Comparison of ENCODE assay signal across 1 cellular context in the genomic region with DNA sequence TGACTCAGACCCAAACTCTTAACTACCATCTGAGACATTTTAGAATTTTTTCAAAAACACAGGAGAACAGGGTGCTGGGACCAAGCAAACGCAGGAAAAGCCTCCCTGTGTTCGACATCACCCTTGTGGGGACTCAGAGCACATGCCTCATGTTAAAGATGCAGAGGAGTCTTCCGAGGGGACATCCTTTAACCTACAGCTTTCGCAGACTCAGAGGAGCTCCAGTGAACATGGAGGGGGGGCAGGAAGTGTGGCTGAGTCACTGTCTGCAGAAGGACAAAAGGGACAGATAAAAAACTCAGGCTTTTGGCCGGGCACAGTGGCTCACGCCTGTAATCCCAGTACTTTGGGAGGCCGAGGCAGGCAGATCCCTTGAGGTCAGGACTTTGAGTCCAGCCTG.
A peak's percentile ranks its signal among the peaks of the same experiment; 100 is the strongest.
TF ChIP-seq lines count a peak whose summit lies in the region.

No MANE protein-coding gene starts in this region.

TF ChIP-seq in K562, 482 proteins besides CTCF, POLR2A, EP300 and RAD21 (continues in another document):
- TF ChIP-seq MAFK (IDR thresholded peaks at IDR 0.05; ENCODE audit: low read length) (peak; percentile 13; the same call in 1 of the 2 replicates), HMBOX1 (IDR thresholded peaks at IDR 0.05) (no peak), RBM39 (optimal IDR thresholded peaks at IDR 0.05; ENCODE audit: low read depth, low read length) (no peak), ZNF695 (CRISPR knock-in tag; IDR thresholded peaks at IDR 0.05) (no peak), JUND (IDR thresholded peaks at IDR 0.05; ENCODE audit: borderline replicate concordance, low read depth, low read length) (peak; percentile 89), JUND (tag; IDR thresholded peaks at IDR 0.05; ENCODE audit: borderline replicate concordance, low read depth, low read length) (peak; percentile 71; the same call in 1 of the 3 replicates), MYNN (IDR thresholded peaks at IDR 0.05) (no peak), MYNN (CRISPR knock-in tag; IDR thresholded peaks at IDR 0.05) (no peak), ZNF561 (CRISPR knock-in tag; conservative IDR thresholded peaks at IDR 0.05) (no peak), GATAD2A (IDR thresholded peaks at IDR 0.05) (no peak), CBX1 (IDR thresholded peaks at IDR 0.05; ENCODE audit: low read depth) (no peak), HDAC1 (IDR thresholded peaks at IDR 0.05) (no peak), MEIS2 (IDR thresholded peaks at IDR 0.05; ENCODE audit: partially characterized antibody) (no peak), ZNF280B (CRISPR knock-in tag; IDR thresholded peaks at IDR 0.05) (no peak), POLR2AphosphoS5 (IDR thresholded peaks at IDR 0.05; ENCODE audit: control insufficient read depth, insufficient read depth, low read depth, low read length) (no peak), ZBED1 (IDR thresholded peaks at IDR 0.05) (no peak), KDM5B (IDR thresholded peaks at IDR 0.05; ENCODE audit: insufficient replicate concordance, low read depth, low read length) (no peak), ERF (CRISPR knock-in tag; IDR thresholded peaks at IDR 0.05) (no peak), CTBP1 (IDR thresholded peaks at IDR 0.05; ENCODE audit: borderline replicate concordance) (peak; percentile 70), STAT5B (CRISPR knock-in tag; IDR thresholded peaks at IDR 0.05) (no peak), ELF4 (CRISPR knock-in tag; IDR thresholded peaks at IDR 0.05) (no peak), IRF1 (CRISPR knock-in tag; IDR thresholded peaks at IDR 0.05; ENCODE audit: borderline replicate concordance) (no peak), E2F1 (CRISPR knock-in tag; IDR thresholded peaks at IDR 0.05) (no peak), CC2D1A (IDR thresholded peaks at IDR 0.05) (no peak), ZNF263 (CRISPR knock-in tag; IDR thresholded peaks at IDR 0.05; ENCODE audit: borderline replicate concordance) (no peak), HNRNPK (IDR thresholded peaks at IDR 0.05; ENCODE audit: low read depth, low read length, poor library complexity, severe bottlenecking) (no peak), NR2C1 (IDR thresholded peaks at IDR 0.05) (no peak), NR2C1 (tag; IDR thresholded peaks at IDR 0.05) (no peak), ZEB2 (IDR thresholded peaks at IDR 0.05) (0 out of 2 replicates have a peak, but pooled peaks have one; percentile 32), RUNX1 (IDR thresholded peaks at IDR 0.05; ENCODE audit: low read depth) (no peak), HNRNPLL (IDR thresholded peaks at IDR 0.05; ENCODE audit: low read depth, low read length, poor library complexity, severe bottlenecking) (no peak), CREM (IDR thresholded peaks at IDR 0.05; ENCODE audit: low read depth) (no peak), TAL1 (IDR thresholded peaks at IDR 0.05) (no peak), POU5F1 (IDR thresholded peaks at IDR 0.05; ENCODE audit: borderline replicate concordance, low read depth, low read length, partially characterized antibody) (no peak), FOXA1 (IDR thresholded peaks at IDR 0.05; ENCODE audit: borderline replicate concordance) (no peak), FUS (optimal IDR thresholded peaks at IDR 0.05; ENCODE audit: low read depth, low read length) (no peak), IFI16 (CRISPR knock-in tag; IDR thresholded peaks at IDR 0.05) (no peak), CBFA2T3 (IDR thresholded peaks at IDR 0.05) (0 out of 2 replicates have a peak, but pooled peaks have one; percentile 10), MBD2 (IDR thresholded peaks at IDR 0.05; ENCODE audit: borderline replicate concordance, low read depth) (no peak), ETV1 (tag; conservative IDR thresholded peaks at IDR 0.05; ENCODE audit: low read depth) (peak; percentile 38; the same call in 1 of the 2 replicates), RBM34 (IDR thresholded peaks at IDR 0.05; ENCODE audit: borderline replicate concordance, insufficient read depth, low read length) (no peak), SLC30A9 (CRISPR knock-in tag; IDR thresholded peaks at IDR 0.05) (no peak), ZNF740 (CRISPR knock-in tag; IDR thresholded peaks at IDR 0.05) (peak; percentile 79; the same call in 1 of the 2 replicates), ZNF740 (tag; IDR thresholded peaks at IDR 0.05) (peak in 1 of 2 experiments; percentile 79; a peak in 2 of 4 replicates)
- TF ChIP-seq, protein P1, sequence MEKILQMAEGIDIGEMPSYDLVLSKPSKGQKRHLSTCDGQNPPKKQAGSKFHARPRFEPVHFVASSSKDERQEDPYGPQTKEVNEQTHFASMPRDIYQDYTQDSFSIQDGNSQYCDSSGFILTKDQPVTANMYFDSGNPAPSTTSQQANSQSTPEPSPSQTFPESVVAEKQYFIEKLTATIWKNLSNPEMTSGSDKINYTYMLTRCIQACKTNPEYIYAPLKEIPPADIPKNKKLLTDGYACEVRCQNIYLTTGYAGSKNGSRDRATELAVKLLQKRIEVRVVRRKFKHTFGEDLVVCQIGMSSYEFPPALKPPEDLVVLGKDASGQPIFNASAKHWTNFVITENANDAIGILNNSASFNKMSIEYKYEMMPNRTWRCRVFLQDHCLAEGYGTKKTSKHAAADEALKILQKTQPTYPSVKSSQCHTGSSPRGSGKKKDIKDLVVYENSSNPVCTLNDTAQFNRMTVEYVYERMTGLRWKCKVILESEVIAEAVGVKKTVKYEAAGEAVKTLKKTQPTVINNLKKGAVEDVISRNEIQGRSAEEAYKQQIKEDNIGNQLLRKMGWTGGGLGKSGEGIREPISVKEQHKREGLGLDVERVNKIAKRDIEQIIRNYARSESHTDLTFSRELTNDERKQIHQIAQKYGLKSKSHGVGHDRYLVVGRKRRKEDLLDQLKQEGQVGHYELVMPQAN (IDR thresholded peaks at IDR 0.05; ENCODE audit: borderline replicate concordance): no peak
- TF ChIP-seq, protein P2, sequence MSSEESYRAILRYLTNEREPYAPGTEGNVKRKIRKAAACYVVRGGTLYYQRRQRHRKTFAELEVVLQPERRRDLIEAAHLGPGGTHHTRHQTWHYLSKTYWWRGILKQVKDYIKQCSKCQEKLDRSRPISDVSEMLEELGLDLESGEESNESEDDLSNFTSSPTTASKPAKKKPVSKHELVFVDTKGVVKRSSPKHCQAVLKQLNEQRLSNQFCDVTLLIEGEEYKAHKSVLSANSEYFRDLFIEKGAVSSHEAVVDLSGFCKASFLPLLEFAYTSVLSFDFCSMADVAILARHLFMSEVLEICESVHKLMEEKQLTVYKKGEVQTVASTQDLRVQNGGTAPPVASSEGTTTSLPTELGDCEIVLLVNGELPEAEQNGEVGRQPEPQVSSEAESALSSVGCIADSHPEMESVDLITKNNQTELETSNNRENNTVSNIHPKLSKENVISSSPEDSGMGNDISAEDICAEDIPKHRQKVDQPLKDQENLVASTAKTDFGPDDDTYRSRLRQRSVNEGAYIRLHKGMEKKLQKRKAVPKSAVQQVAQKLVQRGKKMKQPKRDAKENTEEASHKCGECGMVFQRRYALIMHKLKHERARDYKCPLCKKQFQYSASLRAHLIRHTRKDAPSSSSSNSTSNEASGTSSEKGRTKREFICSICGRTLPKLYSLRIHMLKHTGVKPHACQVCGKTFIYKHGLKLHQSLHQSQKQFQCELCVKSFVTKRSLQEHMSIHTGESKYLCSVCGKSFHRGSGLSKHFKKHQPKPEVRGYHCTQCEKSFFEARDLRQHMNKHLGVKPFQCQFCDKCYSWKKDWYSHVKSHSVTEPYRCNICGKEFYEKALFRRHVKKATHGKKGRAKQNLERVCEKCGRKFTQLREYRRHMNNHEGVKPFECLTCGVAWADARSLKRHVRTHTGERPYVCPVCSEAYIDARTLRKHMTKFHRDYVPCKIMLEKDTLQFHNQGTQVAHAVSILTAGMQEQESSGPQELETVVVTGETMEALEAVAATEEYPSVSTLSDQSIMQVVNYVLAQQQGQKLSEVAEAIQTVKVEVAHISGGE (CRISPR knock-in tag; IDR thresholded peaks at IDR 0.05): 0 out of 6 replicates have a peak, but pooled peaks of 1 of the 3 experiments have one; percentile 11
- TF ChIP-seq, protein P3, sequence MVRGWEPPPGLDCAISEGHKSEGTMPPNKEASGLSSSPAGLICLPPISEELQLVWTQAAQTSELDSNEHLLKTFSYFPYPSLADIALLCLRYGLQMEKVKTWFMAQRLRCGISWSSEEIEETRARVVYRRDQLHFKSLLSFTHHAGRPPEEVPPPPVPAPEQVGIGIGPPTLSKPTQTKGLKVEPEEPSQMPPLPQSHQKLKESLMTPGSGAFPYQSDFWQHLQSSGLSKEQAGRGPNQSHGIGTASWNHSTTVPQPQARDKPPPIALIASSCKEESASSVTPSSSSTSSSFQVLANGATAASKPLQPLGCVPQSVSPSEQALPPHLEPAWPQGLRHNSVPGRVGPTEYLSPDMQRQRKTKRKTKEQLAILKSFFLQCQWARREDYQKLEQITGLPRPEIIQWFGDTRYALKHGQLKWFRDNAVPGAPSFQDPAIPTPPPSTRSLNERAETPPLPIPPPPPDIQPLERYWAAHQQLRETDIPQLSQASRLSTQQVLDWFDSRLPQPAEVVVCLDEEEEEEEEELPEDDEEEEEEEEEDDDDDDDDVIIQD (CRISPR knock-in tag; IDR thresholded peaks at IDR 0.05): no peak
- TF ChIP-seq, protein P4, sequence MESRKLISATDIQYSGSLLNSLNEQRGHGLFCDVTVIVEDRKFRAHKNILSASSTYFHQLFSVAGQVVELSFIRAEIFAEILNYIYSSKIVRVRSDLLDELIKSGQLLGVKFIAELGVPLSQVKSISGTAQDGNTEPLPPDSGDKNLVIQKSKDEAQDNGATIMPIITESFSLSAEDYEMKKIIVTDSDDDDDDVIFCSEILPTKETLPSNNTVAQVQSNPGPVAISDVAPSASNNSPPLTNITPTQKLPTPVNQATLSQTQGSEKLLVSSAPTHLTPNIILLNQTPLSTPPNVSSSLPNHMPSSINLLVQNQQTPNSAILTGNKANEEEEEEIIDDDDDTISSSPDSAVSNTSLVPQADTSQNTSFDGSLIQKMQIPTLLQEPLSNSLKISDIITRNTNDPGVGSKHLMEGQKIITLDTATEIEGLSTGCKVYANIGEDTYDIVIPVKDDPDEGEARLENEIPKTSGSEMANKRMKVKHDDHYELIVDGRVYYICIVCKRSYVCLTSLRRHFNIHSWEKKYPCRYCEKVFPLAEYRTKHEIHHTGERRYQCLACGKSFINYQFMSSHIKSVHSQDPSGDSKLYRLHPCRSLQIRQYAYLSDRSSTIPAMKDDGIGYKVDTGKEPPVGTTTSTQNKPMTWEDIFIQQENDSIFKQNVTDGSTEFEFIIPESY (CRISPR knock-in tag; IDR thresholded peaks at IDR 0.05): no peak
